Comparison of ENCODE assay signal across 9 cellular contexts in the genomic region with DNA sequence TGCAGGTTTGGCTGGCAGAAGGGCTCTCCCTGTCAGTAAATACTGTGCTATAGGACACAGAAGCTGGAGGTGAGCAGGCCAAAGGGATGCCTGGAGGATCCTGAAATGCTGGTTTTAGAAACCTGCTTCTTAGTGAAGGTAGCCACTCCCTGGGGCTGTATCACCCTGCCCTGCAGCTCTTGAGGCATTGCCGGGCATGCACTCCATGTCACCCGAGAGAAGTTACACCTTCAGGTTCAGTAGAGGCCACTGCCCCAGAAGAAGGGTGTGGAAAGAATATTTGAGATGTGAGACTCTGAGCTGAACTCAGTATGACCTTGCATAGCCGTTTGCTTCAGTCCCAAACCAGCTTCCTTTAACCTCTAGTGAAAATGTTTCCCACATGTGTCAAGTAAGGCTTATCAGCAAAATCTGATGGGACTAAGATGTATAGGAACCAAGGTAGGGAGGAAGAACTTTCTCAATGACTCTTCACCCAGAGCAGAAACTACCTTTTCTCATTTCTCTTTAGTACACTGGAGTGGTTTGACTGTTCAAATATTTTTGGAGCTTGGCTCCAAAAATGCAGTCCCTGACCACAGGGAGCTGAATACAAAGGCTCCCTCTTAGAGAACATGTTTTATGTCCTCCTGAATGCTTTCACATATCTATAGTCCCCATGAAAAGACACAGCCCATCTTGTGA.
DNase-seq lines count a peak whose midpoint lies in the region; ATAC-seq and TF ChIP-seq lines count a peak whose summit lies in the region.
"Had no signal": no experiment of that assay in that cellular context is flagged by ENCODE, and none has a peak within 500 bp of the region (broad histone marks: within the 10 kb centered on the region; RNA-seq: fewer than 3 reads in every experiment).

No MANE protein-coding gene starts in this region.

- 37 to 63% (median 43%) methylated on average over 3 of the region's 3 CpGs for WGBS in psoas muscle, 3 donors

- peak; percentile 1 for DNase-seq in SKM-1 treated with dmso at 0.1 percent for 144 hours (lab: John Stamatoyannopoulos, UW; ENCODE audit: unreplicated experiment)
- DNase-seq in SKM-1 (lab: John Stamatoyannopoulos, UW; ENCODE audit: unreplicated experiment): no peak
- DNase-seq in RWPE1 (ENCODE audit: low spot score): peak; percentile 44
- no peak for DNase-seq in psoas muscle
- DNase-seq in iPS-NIHi11 (ENCODE audit: low spot score): no peak
- no peak for DNase-seq in NCI-H226

- no peaks in the 10 kb centered on the region for H3K36me3 ChIP-seq in psoas muscle (ENCODE audit: insufficient read depth in 1 of 2, low read depth in 1 of 2)
- H3K36me3 ChIP-seq: heart right ventricle had no signal

- CTCF ChIA-PET in RWPE1 (lab: Yijun Ruan, JAX): interaction anchor here (0.5 to 0.6 kb wide), 2 partner anchors 31 to 128 kb away, joined by 3 to 4 read pairs; no protein-coding TSS in a partner anchor

- H3K9me3 ChIP-seq in psoas muscle: no peaks in the 10 kb centered on the region

- intact Hi-C loops in psoas muscle (cut with DNase I): no loop called here

- no peak overlapping the region for H3K4me3 ChIP-seq in psoas muscle
- H3K4me3 ChIP-seq: heart right ventricle had no signal

- TF ChIP-seq CTCF in RWPE1 (conservative IDR thresholded peaks at IDR 0.05; ENCODE audit: low read depth): no peak
- no peak for TF ChIP-seq CTCF in psoas muscle (IDR thresholded peaks at IDR 0.05)

- H3K27me3 ChIP-seq in psoas muscle (ENCODE audit: insufficient read depth in 3 of 3, low read length in 2 of 3): no peaks in the 10 kb centered on the region
- H3K27me3 ChIP-seq: heart right ventricle had no signal

- no peak overlapping the region for H3K27ac ChIP-seq in RWPE1
- H3K27ac ChIP-seq in psoas muscle: peak overlapping the region; percentile 14

- ATAC-seq in HG02610 (IDR thresholded peaks at IDR 0.05; ENCODE audit: unreplicated experiment) (peak; percentile 71), psoas muscle (peak in 3 of 4 donors; percentile 34 to 38 (median 35)), GM19467 (IDR thresholded peaks at IDR 0.05; ENCODE audit: unreplicated experiment) (no peak)

- H3K4me1 ChIP-seq in psoas muscle: peaks cover 18% of the 10 kb centered on the region

- POLR2A ChIA-PET in RWPE1 (lab: Yijun Ruan, JAX; ENCODE audit: low non-redundant PET): no interaction called here

Comparison
In these comparisons a context has a peak if more than half of its experiments do, and no peak if none do; other contexts are left out.
1. DNase-seq: peak in SKM-1 treated with dmso at 0.1 percent for 144 hours (single experiment) and RWPE1 (single experiment); none in SKM-1 (single experiment), psoas muscle (0 of 2), iPS-NIHi11 (single experiment) and NCI-H226 (single experiment).